ENCODE assay signal across 18 cellular contexts in the genomic region with DNA sequence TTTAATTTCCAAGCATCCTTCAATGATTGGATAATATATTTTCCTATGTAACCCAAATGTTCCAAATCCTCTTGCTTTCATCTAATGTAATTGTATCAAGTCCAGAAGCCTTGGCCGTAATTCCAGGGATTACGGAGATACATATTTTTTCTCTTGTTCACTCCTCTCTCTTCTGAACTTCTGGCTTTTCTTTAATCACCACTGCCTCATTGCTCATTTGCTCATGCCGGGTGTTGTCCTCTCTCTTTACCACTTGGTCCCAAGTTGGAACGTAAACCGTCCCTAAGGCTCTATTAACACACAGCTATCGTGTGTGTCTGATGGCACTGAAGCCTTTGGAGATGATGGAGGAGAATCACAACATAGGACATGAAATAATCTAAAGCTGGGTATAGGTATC.
DNase-seq lines count a peak whose midpoint lies in the region; ATAC-seq and TF ChIP-seq lines count a peak whose summit lies in the region.
"Had no signal": no experiment of that assay in that cellular context is flagged by ENCODE, and none has a peak within 500 bp of the region (broad histone marks: within the 10 kb centered on the region; RNA-seq: fewer than 3 reads in every experiment).

No MANE protein-coding gene starts in this region.

- TF ChIP-seq CTCF in fibroblast of villous mesenchyme (IDR thresholded peaks at IDR 0.05; ENCODE audit: insufficient read depth, low read depth, low read length): no peak
- TF ChIP-seq CTCF in nephron (IDR thresholded peaks at IDR 0.05; ENCODE audit: unreplicated experiment in 3 of 3): no peak
- no peak for TF ChIP-seq CTCF in transverse colon (IDR thresholded peaks at IDR 0.05)

- TF ChIP-seq POLR2A in transverse colon (IDR thresholded peaks at IDR 0.05): no peak

- WGBS in transverse colon (ENCODE audit: low coverage in 1 of 2), 2 donors: 67 to 76% methylated on average over 6 of the region's 6 CpGs

- H3K27me3 ChIP-seq in adipocyte (replicated peaks; ENCODE audit: control insufficient read depth, insufficient read depth, low read length) (no peaks in the 10 kb centered on the region), transverse colon (no peaks in the 10 kb centered on the region)
- H3K27me3 ChIP-seq: right lobe of liver had no signal

- TF ChIP-seq EP300 in transverse colon (IDR thresholded peaks at IDR 0.05; ENCODE audit: low read depth): no peak

- H3K27me3 Mint-ChIP-seq in nephron (ENCODE audit: low read depth): no peaks in the 10 kb centered on the region
- H3K27me3 Mint-ChIP-seq: CD4-positive, alpha-beta memory T cell; effector memory CD8-positive, alpha-beta T cell; natural killer cell treated with Interleukin-12 subunit alpha and Interleukin-12 subunit beta and Interleukin-15 and Interleukin-18, amount 100 ng/mL, for 72 hours had no signal

- no peaks in the 10 kb centered on the region for H3K36me3 ChIP-seq in adipocyte (ENCODE audit: control insufficient read depth, insufficient read depth, low read length, severe bottlenecking)
- H3K36me3 ChIP-seq in transverse colon: no peaks in the 10 kb centered on the region
- H3K36me3 ChIP-seq: right lobe of liver had no signal

- H3K27ac Mint-ChIP-seq in nephron: peak overlapping the region in 2 of 3 experiments; percentile 99 to 100
- H3K27ac Mint-ChIP-seq: CD4-positive, alpha-beta memory T cell; effector memory CD8-positive, alpha-beta T cell; natural killer cell treated with Interleukin-12 subunit alpha and Interleukin-12 subunit beta and Interleukin-15 and Interleukin-18, amount 100 ng/mL, for 72 hours; WTC11 had no signal

- in situ Hi-C loops in transverse colon (cut with MboI; ENCODE audit: low pct_ligation_motif_present in 1 of 4, low pct_unique_long_range_greater_than_20kb in 1 of 4, low sequenced_read_pairs in 3 of 4): loop anchor here in 1 of 4 donors (10.0 kb wide), 1 partner anchor 261 kb away; no protein-coding TSS in a partner anchor

- H3K27ac ChIP-seq in transverse colon: peak overlapping the region; percentile 79 to 86 (median 85)
- H3K27ac ChIP-seq: PC-9 had no signal

- DNase-seq in adipocyte (ENCODE audit: low read depth) (peak; percentile 14), fibroblast of villous mesenchyme (ENCODE audit: low read depth) (peak; percentile 68), transverse colon (no peak), NCI-H146 (lab: John Stamatoyannopoulos, UW) (no peak)
- DNase-seq: activated naive CD4-positive, alpha-beta T cell; CD4-positive, alpha-beta memory T cell; effector memory CD8-positive, alpha-beta T cell; NCI-H2029 treated with DMSO at 0.1 percent for 48 hours; NCI-H526; PC-9; right lobe of liver; stimulated activated naive CD8-positive, alpha-beta T cell treated with anti-CD3 and anti-CD28 coated beads, Interleukin-15, Interleukin-2, amounts not matched to agents 100 U/mL and 50 U/mL, for 24 hours had no signal

- H3K4me1 ChIP-seq in adipocyte (ENCODE audit: control insufficient read depth, insufficient read depth, low read length): peaks cover 40% of the 10 kb centered on the region
- peaks cover 0 to 29% (median 1%) of the 10 kb centered on the region in 4 donors for H3K4me1 ChIP-seq in transverse colon
- H3K4me1 ChIP-seq: right lobe of liver had no signal

- peaks cover 39% of the 10 kb centered on the region for H3K4me1 Mint-ChIP-seq in nephron
- H3K4me1 Mint-ChIP-seq: CD4-positive, alpha-beta memory T cell; WTC11 had no signal

- H3K9ac ChIP-seq in adipocyte (ENCODE audit: low read length): peak overlapping the region; percentile 88

- no peaks in the 10 kb centered on the region for H3K36me3 Mint-ChIP-seq in nephron (ENCODE audit: low read depth)
- H3K36me3 Mint-ChIP-seq: CD4-positive, alpha-beta memory T cell; natural killer cell treated with Interleukin-12 subunit alpha and Interleukin-12 subunit beta and Interleukin-15 and Interleukin-18, amount 100 ng/mL, for 72 hours; WTC11 had no signal

- H3K4me3 ChIP-seq in adipocyte (ENCODE audit: low read length) (peak overlapping the region; percentile 76), fibroblast of villous mesenchyme (ENCODE audit: low read depth, low read length) (no peak overlapping the region), transverse colon (no peak overlapping the region)
- H3K4me3 ChIP-seq: GM12878, PC-9, right lobe of liver had no signal

- no peak overlapping the region for H3K4me3 Mint-ChIP-seq in nephron
- H3K4me3 Mint-ChIP-seq: CD4-positive, alpha-beta memory T cell; effector memory CD8-positive, alpha-beta T cell; natural killer cell treated with Interleukin-12 subunit alpha and Interleukin-12 subunit beta and Interleukin-15 and Interleukin-18, amount 100 ng/mL, for 72 hours; WTC11 had no signal

- no peaks in the 10 kb centered on the region for H3K9me3 Mint-ChIP-seq in nephron
- H3K9me3 Mint-ChIP-seq: CD4-positive, alpha-beta memory T cell; WTC11 had no signal

- ATAC-seq in HG02852 (IDR thresholded peaks at IDR 0.05; ENCODE audit: unreplicated experiment) (no peak), GM18858 (IDR thresholded peaks at IDR 0.05; ENCODE audit: unreplicated experiment) (no peak)
- ATAC-seq: effector memory CD8-positive, alpha-beta T cell; GM12878; natural killer cell treated with Interleukin-12 subunit alpha and Interleukin-12 subunit beta and Interleukin-15 and Interleukin-18, amount 100 ng/mL, for 72 hours; stimulated activated naive CD8-positive, alpha-beta T cell treated with anti-CD3 and anti-CD28 coated beads, Interleukin-15, Interleukin-2, amounts not matched to agents 100 U/mL and 50 U/mL, for 24 hours; WTC11 had no signal

- no peaks in the 10 kb centered on the region for H3K9me3 ChIP-seq in adipocyte (ENCODE audit: control insufficient read depth, low read length)
- no peaks in the 10 kb centered on the region for H3K9me3 ChIP-seq in transverse colon
- H3K9me3 ChIP-seq: right lobe of liver had no signal

- intact Hi-C loops in transverse colon (cut with DNase I; ENCODE audit: low total_unique reads): loop anchor here (10.0 kb wide), 1 partner anchor 261 kb away; no protein-coding TSS in a partner anchor

Comparison
In these comparisons a context has a peak if more than half of its experiments do, and no peak if none do; other contexts are left out.
1. DNase-seq: peak in adipocyte (single experiment) and fibroblast of villous mesenchyme (single experiment); none in transverse colon (single experiment) and NCI-H146 (single experiment).